28 cellular contexts compared by ENCODE assay signal in genomic region chr7:92391071-92391470, GRCh38.
"Had no signal": no experiment of that assay in that cellular context is flagged by ENCODE, and none has a peak within 500 bp of the region (broad histone marks: within the 10 kb centered on the region; RNA-seq: fewer than 3 reads in every experiment).

No MANE protein-coding gene starts in this region.

- H3K27me3 ChIP-seq: brain microvascular endothelial cell, esophagus squamous epithelium had no signal

- ATAC-seq: activated CD4-positive, alpha-beta T cell treated with anti-CD3 and anti-CD28 coated beads for 36 hours; activated CD8-positive, alpha-beta memory T cell treated with anti-CD3 and anti-CD28 coated beads, Interleukin-2, amount 10 ng/mL, durations not matched to agents 7 days and 5 days; activated CD8-positive, alpha-beta T cell treated with anti-CD3 and anti-CD28 coated beads, Interleukin-2, amount 10 ng/mL, durations not matched to agents 7 days and 5 days; effector memory CD8-positive, alpha-beta T cell had no signal

- H3K4me3 ChIP-seq: coronary artery, esophagus squamous epithelium had no signal

- H3K27ac ChIP-seq: brain microvascular endothelial cell, coronary artery, epithelial cell of prostate, esophagus squamous epithelium had no signal

- H3K4me3 Mint-ChIP-seq: activated CD4-positive, alpha-beta memory T cell treated with anti-CD3 and anti-CD28 coated beads for 36 hours; activated CD4-positive, alpha-beta T cell treated with anti-CD3 and anti-CD28 coated beads for 36 hours; activated CD4-positive, alpha-beta T cell treated with anti-CD3 and anti-CD28 coated beads, Interleukin-2, amount 10 ng/mL, durations not matched to agents 24 days and 14 days; activated CD8-positive, alpha-beta memory T cell treated with anti-CD3 and anti-CD28 coated beads, Interleukin-2, amount 10 ng/mL, durations not matched to agents 7 days and 5 days; activated CD8-positive, alpha-beta T cell treated with anti-CD3 and anti-CD28 coated beads, Interleukin-2, amount 10 ng/mL, durations not matched to agents 7 days and 5 days; activated naive CD4-positive, alpha-beta T cell treated with anti-CD3 and anti-CD28 coated beads for 36 hours; activated naive CD4-positive, alpha-beta T cell treated with anti-CD3 and anti-CD28 coated beads, Interleukin-2, amount 50 U/mL, for 24 hours; activated naive CD8-positive, alpha-beta T cell treated with anti-CD3 and anti-CD28 coated beads, Interleukin-2, amount 10 ng/mL, durations not matched to agents 7 days and 5 days; activated T-helper 1 cell treated with anti-CD3 and anti-CD28 coated beads, Interleukin-12 subunit alpha, Interleukin-12 subunit beta, Interleukin-2, Interleukin-4 antibody, amounts not matched to agents 30 ng/mL and 10 ng/mL and 1 ng/mL, durations not matched to agents 14 hours and 24 hours and 36 hours; central memory CD8-positive, alpha-beta T cell; dendritic cell treated with granulocyte-macrophage colony-stimulating factor and Interleukin-4, amounts not matched to agents 40 ng/mL and 50 ng/mL, for 4 days; effector memory CD8-positive, alpha-beta T cell had no signal

- H3K27ac Mint-ChIP-seq: activated CD4-positive, alpha-beta memory T cell treated with anti-CD3 and anti-CD28 coated beads for 36 hours; activated CD4-positive, alpha-beta T cell treated with anti-CD3 and anti-CD28 coated beads for 36 hours; activated CD4-positive, alpha-beta T cell treated with anti-CD3 and anti-CD28 coated beads, Interleukin-2, amount 10 ng/mL, durations not matched to agents 24 days and 14 days; activated CD8-positive, alpha-beta memory T cell treated with anti-CD3 and anti-CD28 coated beads, Interleukin-2, amount 10 ng/mL, durations not matched to agents 7 days and 5 days; activated CD8-positive, alpha-beta T cell treated with anti-CD3 and anti-CD28 coated beads, Interleukin-2, amount 10 ng/mL, durations not matched to agents 7 days and 5 days; activated naive CD4-positive, alpha-beta T cell treated with anti-CD3 and anti-CD28 coated beads for 36 hours; activated naive CD4-positive, alpha-beta T cell treated with anti-CD3 and anti-CD28 coated beads, Interleukin-2, amount 50 U/mL, for 24 hours; activated naive CD8-positive, alpha-beta T cell treated with anti-CD3 and anti-CD28 coated beads, Interleukin-2, amount 10 ng/mL, durations not matched to agents 7 days and 5 days; activated T-helper 1 cell treated with anti-CD3 and anti-CD28 coated beads, Interleukin-12 subunit alpha, Interleukin-12 subunit beta, Interleukin-2, Interleukin-4 antibody, amounts not matched to agents 30 ng/mL and 10 ng/mL and 1 ng/mL, durations not matched to agents 14 hours and 24 hours and 36 hours; activated T-helper 2 cell treated with anti-CD3 and anti-CD28 coated beads, Interferon-gamma antibody, Interleukin-2, Interleukin-4, amounts not matched to agents 10 μg/mL and 5 μg/mL and 100 μg/mL, durations not matched to agents 14 hours and 24 hours and 36 hours; dendritic cell treated with granulocyte-macrophage colony-stimulating factor and Interleukin-4, amounts not matched to agents 40 ng/mL and 50 ng/mL, for 4 days; effector memory CD8-positive, alpha-beta T cell had no signal

- H3K4me1 Mint-ChIP-seq: activated CD4-positive, alpha-beta T cell treated with anti-CD3 and anti-CD28 coated beads for 36 hours; activated CD4-positive, alpha-beta T cell treated with anti-CD3 and anti-CD28 coated beads, Interleukin-2, amount 10 ng/mL, durations not matched to agents 24 days and 14 days; activated CD8-positive, alpha-beta memory T cell treated with anti-CD3 and anti-CD28 coated beads, Interleukin-2, amount 10 ng/mL, durations not matched to agents 7 days and 5 days; activated naive CD4-positive, alpha-beta T cell treated with anti-CD3 and anti-CD28 coated beads, Interleukin-2, amount 50 U/mL, for 24 hours; activated naive CD8-positive, alpha-beta T cell treated with anti-CD3 and anti-CD28 coated beads, Interleukin-2, amount 10 ng/mL, durations not matched to agents 7 days and 5 days; central memory CD8-positive, alpha-beta T cell had no signal

- H3K9me3 Mint-ChIP-seq: activated CD4-positive, alpha-beta memory T cell treated with anti-CD3 and anti-CD28 coated beads for 36 hours; activated CD4-positive, alpha-beta T cell treated with anti-CD3 and anti-CD28 coated beads, Interleukin-2, amount 10 ng/mL, durations not matched to agents 24 days and 14 days; activated naive CD4-positive, alpha-beta T cell treated with anti-CD3 and anti-CD28 coated beads for 36 hours; activated naive CD4-positive, alpha-beta T cell treated with anti-CD3 and anti-CD28 coated beads, Interleukin-2, amount 50 U/mL, for 24 hours; activated naive CD8-positive, alpha-beta T cell treated with anti-CD3 and anti-CD28 coated beads, Interleukin-2, amount 10 ng/mL, durations not matched to agents 7 days and 5 days; activated T-helper 1 cell treated with anti-CD3 and anti-CD28 coated beads, Interleukin-12 subunit alpha, Interleukin-12 subunit beta, Interleukin-2, Interleukin-4 antibody, amounts not matched to agents 30 ng/mL and 10 ng/mL and 1 ng/mL, durations not matched to agents 14 hours and 24 hours and 36 hours; activated T-helper 2 cell treated with anti-CD3 and anti-CD28 coated beads, Interferon-gamma antibody, Interleukin-2, Interleukin-4, amounts not matched to agents 10 μg/mL and 5 μg/mL and 100 μg/mL, durations not matched to agents 14 hours and 24 hours and 36 hours; central memory CD8-positive, alpha-beta T cell; dendritic cell treated with granulocyte-macrophage colony-stimulating factor and Interleukin-4, amounts not matched to agents 40 ng/mL and 50 ng/mL, for 4 days; effector memory CD8-positive, alpha-beta T cell had no signal

- H3K27me3 Mint-ChIP-seq: activated CD4-positive, alpha-beta memory T cell treated with anti-CD3 and anti-CD28 coated beads for 36 hours; activated CD4-positive, alpha-beta T cell treated with anti-CD3 and anti-CD28 coated beads for 36 hours; activated CD4-positive, alpha-beta T cell treated with anti-CD3 and anti-CD28 coated beads, Interleukin-2, amount 10 ng/mL, durations not matched to agents 24 days and 14 days; activated CD8-positive, alpha-beta memory T cell treated with anti-CD3 and anti-CD28 coated beads, Interleukin-2, amount 10 ng/mL, durations not matched to agents 7 days and 5 days; activated naive CD4-positive, alpha-beta T cell treated with anti-CD3 and anti-CD28 coated beads, Interleukin-2, amount 50 U/mL, for 24 hours; activated naive CD8-positive, alpha-beta T cell treated with anti-CD3 and anti-CD28 coated beads, Interleukin-2, amount 10 ng/mL, durations not matched to agents 7 days and 5 days; central memory CD8-positive, alpha-beta T cell; dendritic cell treated with granulocyte-macrophage colony-stimulating factor and Interleukin-4, amounts not matched to agents 40 ng/mL and 50 ng/mL, for 4 days; effector memory CD8-positive, alpha-beta T cell had no signal

- H3K4me1 ChIP-seq: esophagus squamous epithelium had no signal

- DNase-seq: activated CD4-positive, alpha-beta memory T cell treated with anti-CD3 and anti-CD28 coated beads for 36 hours; activated CD4-positive, alpha-beta T cell treated with anti-CD3 and anti-CD28 coated beads for 36 hours; activated CD4-positive, alpha-beta T cell treated with anti-CD3 and anti-CD28 coated beads, Interleukin-2, amount 10 ng/mL, durations not matched to agents 24 days and 14 days; activated CD4-positive, CD25-positive, alpha-beta regulatory T cell; activated CD4-positive, CD25-positive, alpha-beta regulatory T cell treated with anti-CD3 and anti-CD28 coated beads, Interleukin-2, amount 50 U/mL, for 72 hours; activated CD8-positive, alpha-beta memory T cell treated with anti-CD3 and anti-CD28 coated beads, Interleukin-2, amount 10 ng/mL, durations not matched to agents 7 days and 5 days; activated CD8-positive, alpha-beta memory T cell treated with anti-CD3 and anti-CD28 coated beads, Interleukin-2, amount 50 U/mL, for 4 hours; activated CD8-positive, alpha-beta T cell treated with anti-CD3 and anti-CD28 coated beads, Interleukin-2, amount 10 ng/mL, durations not matched to agents 7 days and 5 days; activated effector memory CD4-positive, alpha-beta T cell treated with anti-CD3 and anti-CD28 coated beads, Interleukin-2, amount 50 U/mL, for 16 hours; activated naive CD4-positive, alpha-beta T cell treated with anti-CD3 and anti-CD28 coated beads for 36 hours; activated naive CD8-positive, alpha-beta T cell treated with anti-CD3 and anti-CD28 coated beads, Interleukin-2, amount 10 ng/mL, durations not matched to agents 7 days and 5 days; activated T-cell treated with anti-CD3 and anti-CD28 coated beads, Interleukin-2, amount 50 U/mL, for 1 hour; activated T-cell treated with anti-CD3 and anti-CD28 coated beads, Interleukin-2, amount 50 U/mL, for 48 hours; amniotic stem cell; anterior cingulate cortex; brain microvascular endothelial cell; effector CD4-positive, alpha-beta T cell; effector memory CD8-positive, alpha-beta T cell; esophagus squamous epithelium; foreskin melanocyte; T-helper 2 cell had no signal

- H3K9me3 ChIP-seq: esophagus squamous epithelium had no signal
